In genomic region chr7:92880212-92881090, GRCh38 we compare ENCODE assay signal across 8 cellular contexts. TPM values are rescaled to one million over a fixed set of nuclear protein-coding genes. Genes with fewer than 3 reads are reported as not detected.
DNase-seq lines count a peak whose midpoint lies in the region; FAIRE-seq and TF ChIP-seq lines count a peak whose summit lies in the region.

No MANE protein-coding gene starts in this region.

- no peaks in the 10 kb centered on the region for H3K36me3 ChIP-seq in WERI-Rb-1

- H3K27ac ChIP-seq in WERI-Rb-1: no peak overlapping the region

- H3K4me3 ChIP-seq in WERI-Rb-1 (ENCODE audit: low read depth, low read length): no peak overlapping the region

- H3K9me3 ChIP-seq in WERI-Rb-1 (ENCODE audit: severe bottlenecking): no peaks in the 10 kb centered on the region

- no peaks in the 10 kb centered on the region for H3K27me3 ChIP-seq in WERI-Rb-1 (ENCODE audit: insufficient read depth, low read depth, severe bottlenecking)

- peak; percentile 65 for TF ChIP-seq CTCF in WERI-Rb-1 (IDR thresholded peaks at IDR 0.05; ENCODE audit: low read depth, low read length)

- DNase-seq in ELF-1 (ENCODE audit: low read depth, low spot score) (peak; percentile 84), HCEC 1CT (peak; percentile 16), WERI-Rb-1 (peak; percentile 47), iPS-NIHi11 (ENCODE audit: low spot score) (peak; percentile 56), frontal cortex (ENCODE audit: low spot score in 2 of 2) (no peak), T1000 (lab: John Stamatoyannopoulos, UW) (no peak), H4 (ENCODE audit: low spot score) (no peak)
- no peak for DNase-seq in activated naive CD4-positive, alpha-beta T cell treated with Interleukin-2 at 50 U/mL for 16 hours

- FAIRE-seq in frontal cortex (lab: Jason Lieb, UNC): no peak

RNA-seq across cellular contexts. Expression of gene CDK6, which starts 44.1 kb away (rescaled TPM):
- total RNA-seq in frontal cortex: 10.2 TPM
- total RNA-seq in H4 (2014; rRNA removed; shearing (Covaris generic)): 49.2 and 59.7 TPM in 2 replicates

Comparison
In these comparisons a context has a peak if more than half of its experiments do, and no peak if none do; other contexts are left out.
1. DNase-seq: peak in ELF-1 (single experiment), HCEC 1CT (single experiment), WERI-Rb-1 (single experiment) and iPS-NIHi11 (single experiment); none in frontal cortex (0 of 2), T1000 (single experiment), H4 (single experiment) and activated naive CD4-positive, alpha-beta T cell treated with Interleukin-2 at 50 U/mL for 16 hours (single experiment).